Comparison of ENCODE assay signal across 2 cellular contexts in genomic region chr14:46325157-46325556, GRCh38.
TF ChIP-seq lines count a peak whose summit lies in the region.

No MANE protein-coding gene starts in this region.

TF ChIP-seq in GM23338, 12 proteins besides CTCF, POLR2A, EP300 and RAD21 (continued from another document):
- TF ChIP-seq, protein P1, sequence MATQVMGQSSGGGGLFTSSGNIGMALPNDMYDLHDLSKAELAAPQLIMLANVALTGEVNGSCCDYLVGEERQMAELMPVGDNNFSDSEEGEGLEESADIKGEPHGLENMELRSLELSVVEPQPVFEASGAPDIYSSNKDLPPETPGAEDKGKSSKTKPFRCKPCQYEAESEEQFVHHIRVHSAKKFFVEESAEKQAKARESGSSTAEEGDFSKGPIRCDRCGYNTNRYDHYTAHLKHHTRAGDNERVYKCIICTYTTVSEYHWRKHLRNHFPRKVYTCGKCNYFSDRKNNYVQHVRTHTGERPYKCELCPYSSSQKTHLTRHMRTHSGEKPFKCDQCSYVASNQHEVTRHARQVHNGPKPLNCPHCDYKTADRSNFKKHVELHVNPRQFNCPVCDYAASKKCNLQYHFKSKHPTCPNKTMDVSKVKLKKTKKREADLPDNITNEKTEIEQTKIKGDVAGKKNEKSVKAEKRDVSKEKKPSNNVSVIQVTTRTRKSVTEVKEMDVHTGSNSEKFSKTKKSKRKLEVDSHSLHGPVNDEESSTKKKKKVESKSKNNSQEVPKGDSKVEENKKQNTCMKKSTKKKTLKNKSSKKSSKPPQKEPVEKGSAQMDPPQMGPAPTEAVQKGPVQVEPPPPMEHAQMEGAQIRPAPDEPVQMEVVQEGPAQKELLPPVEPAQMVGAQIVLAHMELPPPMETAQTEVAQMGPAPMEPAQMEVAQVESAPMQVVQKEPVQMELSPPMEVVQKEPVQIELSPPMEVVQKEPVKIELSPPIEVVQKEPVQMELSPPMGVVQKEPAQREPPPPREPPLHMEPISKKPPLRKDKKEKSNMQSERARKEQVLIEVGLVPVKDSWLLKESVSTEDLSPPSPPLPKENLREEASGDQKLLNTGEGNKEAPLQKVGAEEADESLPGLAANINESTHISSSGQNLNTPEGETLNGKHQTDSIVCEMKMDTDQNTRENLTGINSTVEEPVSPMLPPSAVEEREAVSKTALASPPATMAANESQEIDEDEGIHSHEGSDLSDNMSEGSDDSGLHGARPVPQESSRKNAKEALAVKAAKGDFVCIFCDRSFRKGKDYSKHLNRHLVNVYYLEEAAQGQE (IDR thresholded peaks at IDR 0.05; ENCODE audit: unreplicated experiment): no peak
- TF ChIP-seq NANOG (IDR thresholded peaks at IDR 0.05; ENCODE audit: borderline replicate concordance) (no peak), CREB1 (CRISPR knock-in tag; IDR thresholded peaks at IDR 0.05; ENCODE audit: low read depth) (no peak), STAT1 (IDR thresholded peaks at IDR 0.05; ENCODE audit: unreplicated experiment) (no peak)
- TF ChIP-seq, protein P2, sequence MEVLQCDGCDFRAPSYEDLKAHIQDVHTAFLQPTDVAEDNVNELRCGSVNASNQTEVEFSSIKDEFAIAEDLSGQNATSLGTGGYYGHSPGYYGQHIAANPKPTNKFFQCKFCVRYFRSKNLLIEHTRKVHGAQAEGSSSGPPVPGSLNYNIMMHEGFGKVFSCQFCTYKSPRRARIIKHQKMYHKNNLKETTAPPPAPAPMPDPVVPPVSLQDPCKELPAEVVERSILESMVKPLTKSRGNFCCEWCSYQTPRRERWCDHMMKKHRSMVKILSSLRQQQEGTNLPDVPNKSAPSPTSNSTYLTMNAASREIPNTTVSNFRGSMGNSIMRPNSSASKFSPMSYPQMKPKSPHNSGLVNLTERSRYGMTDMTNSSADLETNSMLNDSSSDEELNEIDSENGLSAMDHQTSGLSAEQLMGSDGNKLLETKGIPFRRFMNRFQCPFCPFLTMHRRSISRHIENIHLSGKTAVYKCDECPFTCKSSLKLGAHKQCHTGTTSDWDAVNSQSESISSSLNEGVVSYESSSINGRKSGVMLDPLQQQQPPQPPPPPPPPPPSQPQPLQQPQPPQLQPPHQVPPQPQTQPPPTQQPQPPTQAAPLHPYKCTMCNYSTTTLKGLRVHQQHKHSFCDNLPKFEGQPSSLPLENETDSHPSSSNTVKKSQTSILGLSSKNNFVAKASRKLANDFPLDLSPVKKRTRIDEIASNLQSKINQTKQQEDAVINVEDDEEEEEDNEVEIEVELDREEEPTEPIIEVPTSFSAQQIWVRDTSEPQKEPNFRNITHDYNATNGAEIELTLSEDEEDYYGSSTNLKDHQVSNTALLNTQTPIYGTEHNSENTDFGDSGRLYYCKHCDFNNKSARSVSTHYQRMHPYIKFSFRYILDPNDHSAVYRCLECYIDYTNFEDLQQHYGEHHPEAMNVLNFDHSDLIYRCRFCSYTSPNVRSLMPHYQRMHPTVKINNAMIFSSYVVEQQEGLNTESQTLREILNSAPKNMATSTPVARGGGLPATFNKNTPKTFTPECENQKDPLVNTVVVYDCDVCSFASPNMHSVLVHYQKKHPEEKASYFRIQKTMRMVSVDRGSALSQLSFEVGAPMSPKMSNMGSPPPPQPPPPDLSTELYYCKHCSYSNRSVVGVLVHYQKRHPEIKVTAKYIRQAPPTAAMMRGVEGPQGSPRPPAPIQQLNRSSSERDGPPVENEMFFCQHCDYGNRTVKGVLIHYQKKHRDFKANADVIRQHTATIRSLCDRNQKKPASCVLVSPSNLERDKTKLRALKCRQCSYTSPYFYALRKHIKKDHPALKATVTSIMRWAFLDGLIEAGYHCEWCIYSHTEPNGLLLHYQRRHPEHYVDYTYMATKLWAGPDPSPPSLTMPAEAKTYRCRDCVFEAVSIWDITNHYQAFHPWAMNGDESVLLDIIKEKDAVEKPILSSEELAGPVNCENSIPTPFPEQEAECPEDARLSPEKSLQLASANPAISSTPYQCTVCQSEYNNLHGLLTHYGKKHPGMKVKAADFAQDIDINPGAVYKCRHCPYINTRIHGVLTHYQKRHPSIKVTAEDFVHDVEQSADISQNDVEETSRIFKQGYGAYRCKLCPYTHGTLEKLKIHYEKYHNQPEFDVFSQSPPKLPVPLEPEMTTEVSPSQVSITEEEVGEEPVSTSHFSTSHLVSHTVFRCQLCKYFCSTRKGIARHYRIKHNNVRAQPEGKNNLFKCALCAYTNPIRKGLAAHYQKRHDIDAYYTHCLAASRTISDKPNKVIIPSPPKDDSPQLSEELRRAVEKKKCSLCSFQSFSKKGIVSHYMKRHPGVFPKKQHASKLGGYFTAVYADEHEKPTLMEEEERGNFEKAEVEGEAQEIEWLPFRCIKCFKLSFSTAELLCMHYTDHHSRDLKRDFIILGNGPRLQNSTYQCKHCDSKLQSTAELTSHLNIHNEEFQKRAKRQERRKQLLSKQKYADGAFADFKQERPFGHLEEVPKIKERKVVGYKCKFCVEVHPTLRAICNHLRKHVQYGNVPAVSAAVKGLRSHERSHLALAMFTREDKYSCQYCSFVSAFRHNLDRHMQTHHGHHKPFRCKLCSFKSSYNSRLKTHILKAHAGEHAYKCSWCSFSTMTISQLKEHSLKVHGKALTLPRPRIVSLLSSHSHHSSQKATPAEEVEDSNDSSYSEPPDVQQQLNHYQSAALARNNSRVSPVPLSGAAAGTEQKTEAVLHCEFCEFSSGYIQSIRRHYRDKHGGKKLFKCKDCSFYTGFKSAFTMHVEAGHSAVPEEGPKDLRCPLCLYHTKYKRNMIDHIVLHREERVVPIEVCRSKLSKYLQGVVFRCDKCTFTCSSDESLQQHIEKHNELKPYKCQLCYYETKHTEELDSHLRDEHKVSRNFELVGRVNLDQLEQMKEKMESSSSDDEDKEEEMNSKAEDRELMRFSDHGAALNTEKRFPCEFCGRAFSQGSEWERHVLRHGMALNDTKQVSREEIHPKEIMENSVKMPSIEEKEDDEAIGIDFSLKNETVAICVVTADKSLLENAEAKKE (CRISPR knock-in tag; IDR thresholded peaks at IDR 0.05): no peak

TF ChIP-seq in WTC11, 78 proteins besides CTCF, POLR2A, EP300 and RAD21 (continued from another document):
- TF ChIP-seq, protein P3, sequence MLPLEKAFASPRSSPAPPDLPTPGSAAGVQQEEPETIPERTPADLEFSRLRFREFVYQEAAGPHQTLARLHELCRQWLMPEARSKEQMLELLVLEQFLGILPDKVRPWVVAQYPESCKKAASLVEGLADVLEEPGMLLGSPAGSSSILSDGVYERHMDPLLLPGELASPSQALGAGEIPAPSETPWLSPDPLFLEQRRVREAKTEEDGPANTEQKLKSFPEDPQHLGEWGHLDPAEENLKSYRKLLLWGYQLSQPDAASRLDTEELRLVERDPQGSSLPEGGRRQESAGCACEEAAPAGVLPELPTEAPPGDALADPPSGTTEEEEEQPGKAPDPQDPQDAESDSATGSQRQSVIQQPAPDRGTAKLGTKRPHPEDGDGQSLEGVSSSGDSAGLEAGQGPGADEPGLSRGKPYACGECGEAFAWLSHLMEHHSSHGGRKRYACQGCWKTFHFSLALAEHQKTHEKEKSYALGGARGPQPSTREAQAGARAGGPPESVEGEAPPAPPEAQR (CRISPR knock-in tag; IDR thresholded peaks at IDR 0.05): no peak
- TF ChIP-seq, protein P4, sequence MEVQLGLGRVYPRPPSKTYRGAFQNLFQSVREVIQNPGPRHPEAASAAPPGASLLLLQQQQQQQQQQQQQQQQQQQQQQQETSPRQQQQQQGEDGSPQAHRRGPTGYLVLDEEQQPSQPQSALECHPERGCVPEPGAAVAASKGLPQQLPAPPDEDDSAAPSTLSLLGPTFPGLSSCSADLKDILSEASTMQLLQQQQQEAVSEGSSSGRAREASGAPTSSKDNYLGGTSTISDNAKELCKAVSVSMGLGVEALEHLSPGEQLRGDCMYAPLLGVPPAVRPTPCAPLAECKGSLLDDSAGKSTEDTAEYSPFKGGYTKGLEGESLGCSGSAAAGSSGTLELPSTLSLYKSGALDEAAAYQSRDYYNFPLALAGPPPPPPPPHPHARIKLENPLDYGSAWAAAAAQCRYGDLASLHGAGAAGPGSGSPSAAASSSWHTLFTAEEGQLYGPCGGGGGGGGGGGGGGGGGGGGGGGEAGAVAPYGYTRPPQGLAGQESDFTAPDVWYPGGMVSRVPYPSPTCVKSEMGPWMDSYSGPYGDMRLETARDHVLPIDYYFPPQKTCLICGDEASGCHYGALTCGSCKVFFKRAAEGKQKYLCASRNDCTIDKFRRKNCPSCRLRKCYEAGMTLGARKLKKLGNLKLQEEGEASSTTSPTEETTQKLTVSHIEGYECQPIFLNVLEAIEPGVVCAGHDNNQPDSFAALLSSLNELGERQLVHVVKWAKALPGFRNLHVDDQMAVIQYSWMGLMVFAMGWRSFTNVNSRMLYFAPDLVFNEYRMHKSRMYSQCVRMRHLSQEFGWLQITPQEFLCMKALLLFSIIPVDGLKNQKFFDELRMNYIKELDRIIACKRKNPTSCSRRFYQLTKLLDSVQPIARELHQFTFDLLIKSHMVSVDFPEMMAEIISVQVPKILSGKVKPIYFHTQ (CRISPR knock-in tag; IDR thresholded peaks at IDR 0.05): no peak
- TF ChIP-seq CREB1 (CRISPR knock-in tag; IDR thresholded peaks at IDR 0.05) (no peak), ATF3 (CRISPR knock-in tag; conservative IDR thresholded peaks at IDR 0.05) (no peak), SP1 (CRISPR knock-in tag; conservative IDR thresholded peaks at IDR 0.05) (no peak), MYBL2 (CRISPR knock-in tag; IDR thresholded peaks at IDR 0.05) (no peak), CDX4 (CRISPR knock-in tag; IDR thresholded peaks at IDR 0.05; ENCODE audit: borderline replicate concordance) (no peak), JUN (CRISPR knock-in tag; IDR thresholded peaks at IDR 0.05) (no peak)
- TF ChIP-seq, protein P5, sequence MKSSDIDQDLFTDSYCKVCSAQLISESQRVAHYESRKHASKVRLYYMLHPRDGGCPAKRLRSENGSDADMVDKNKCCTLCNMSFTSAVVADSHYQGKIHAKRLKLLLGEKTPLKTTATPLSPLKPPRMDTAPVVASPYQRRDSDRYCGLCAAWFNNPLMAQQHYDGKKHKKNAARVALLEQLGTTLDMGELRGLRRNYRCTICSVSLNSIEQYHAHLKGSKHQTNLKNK (CRISPR knock-in tag; IDR thresholded peaks at IDR 0.05): no peak
- TF ChIP-seq, protein P6, sequence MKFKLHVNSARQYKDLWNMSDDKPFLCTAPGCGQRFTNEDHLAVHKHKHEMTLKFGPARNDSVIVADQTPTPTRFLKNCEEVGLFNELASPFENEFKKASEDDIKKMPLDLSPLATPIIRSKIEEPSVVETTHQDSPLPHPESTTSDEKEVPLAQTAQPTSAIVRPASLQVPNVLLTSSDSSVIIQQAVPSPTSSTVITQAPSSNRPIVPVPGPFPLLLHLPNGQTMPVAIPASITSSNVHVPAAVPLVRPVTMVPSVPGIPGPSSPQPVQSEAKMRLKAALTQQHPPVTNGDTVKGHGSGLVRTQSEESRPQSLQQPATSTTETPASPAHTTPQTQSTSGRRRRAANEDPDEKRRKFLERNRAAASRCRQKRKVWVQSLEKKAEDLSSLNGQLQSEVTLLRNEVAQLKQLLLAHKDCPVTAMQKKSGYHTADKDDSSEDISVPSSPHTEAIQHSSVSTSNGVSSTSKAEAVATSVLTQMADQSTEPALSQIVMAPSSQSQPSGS (CRISPR knock-in tag; IDR thresholded peaks at IDR 0.05; ENCODE audit: borderline replicate concordance, low read depth): no peak
